Comparison of ENCODE assay signal across 15 cellular contexts in genomic region chrX:19836337-19836736, GRCh38. TPM values are rescaled to one million over a fixed set of nuclear protein-coding genes. Genes with fewer than 3 reads are reported as not detected.
DNase-seq lines count a peak whose midpoint lies in the region; ATAC-seq and TF ChIP-seq lines count a peak whose summit lies in the region.
"Had no signal": no experiment of that assay in that cellular context is flagged by ENCODE, and none has a peak within 500 bp of the region (broad histone marks: within the 10 kb centered on the region; RNA-seq: fewer than 3 reads in every experiment).

No MANE protein-coding gene starts in this region.

- H2AFZ ChIP-seq in trophoblast cell (ENCODE audit: insufficient read depth, low read length, poor library complexity) = no peak overlapping the region

- peaks cover 3 to 14% of the 10 kb centered on the region in 2 experiments for H3K4me1 ChIP-seq in trophoblast cell (ENCODE audit: control insufficient read depth in 1 of 2, insufficient read depth in 2 of 2, low read length in 2 of 2)

- no peak overlapping the region for H2BK120ac ChIP-seq in trophoblast cell (ENCODE audit: insufficient read depth, low read length, poor library complexity)

- no peaks in the 10 kb centered on the region for H3K27me3 ChIP-seq in trophoblast cell (ENCODE audit: insufficient read depth, low read length)
- H3K27me3 ChIP-seq: foreskin keratinocyte had no signal

- H3K14ac ChIP-seq in trophoblast cell (ENCODE audit: low read length) = no peak overlapping the region

- peaks cover 12% of the 10 kb centered on the region for H3K79me1 ChIP-seq in trophoblast cell (ENCODE audit: low read length)

- no peak for TF ChIP-seq CTCF in NB4 (IDR thresholded peaks at IDR 0.05; ENCODE audit: low read depth, low read length)

- no peak overlapping the region for H4K12ac ChIP-seq in trophoblast cell (ENCODE audit: low read depth, low read length)

- peak overlapping the region; percentile 3 for H3K4me3 Mint-ChIP-seq in activated T-cell treated with anti-CD3 and anti-CD28 coated beads, Interleukin-2, amount 50 U/mL, for 4 hours
- H3K4me3 Mint-ChIP-seq in activated T-helper 17 cell treated with anti-CD3 and anti-CD28 coated beads, Interleukin-2, amount 50 U/mL, for 72 hours = peak overlapping the region; percentile 75

- no peak overlapping the region for H2BK5ac ChIP-seq in trophoblast cell (ENCODE audit: low read depth, low read length, poor library complexity)

- no CpG with 5 or more reads among the region's 5 CpGs for WGBS in trophoblast cell (ENCODE audit: extremely low coverage, insufficient coverage, insufficient read length)

- H3K9me3 ChIP-seq in trophoblast cell (ENCODE audit: insufficient read depth, low read depth, low read length) = no peaks in the 10 kb centered on the region

- no peak overlapping the region for H3K4me2 ChIP-seq in trophoblast cell (ENCODE audit: low read length)

- H3K79me2 ChIP-seq in trophoblast cell (ENCODE audit: control insufficient read depth, insufficient read depth, low read length, poor library complexity) = peaks cover 6% of the 10 kb centered on the region

- H3K36me3 ChIP-seq in trophoblast cell (ENCODE audit: control insufficient read depth in 1 of 2, insufficient read depth in 2 of 2, low read length in 2 of 2) = peaks cover 0 to 2% of the 10 kb centered on the region in 2 experiments

- H3K36me3 Mint-ChIP-seq in activated T-cell treated with anti-CD3 and anti-CD28 coated beads, Interleukin-2, amount 50 U/mL, for 4 hours (ENCODE audit: insufficient read depth) = peaks cover 3% of the 10 kb centered on the region
- no peaks in the 10 kb centered on the region for H3K36me3 Mint-ChIP-seq in activated T-helper 17 cell treated with anti-CD3 and anti-CD28 coated beads, Interleukin-2, amount 50 U/mL, for 72 hours (ENCODE audit: low read depth)

- ATAC-seq in activated T-cell treated with anti-CD3 and anti-CD28 coated beads, Interleukin-2, amount 50 U/mL, for 4 hours = no peak
- peak; percentile 13 for ATAC-seq in activated T-helper 17 cell treated with anti-CD3 and anti-CD28 coated beads, Interleukin-2, amount 50 U/mL, for 72 hours (replicated peaks)
- ATAC-seq in HG03135 (IDR thresholded peaks at IDR 0.05; ENCODE audit: unreplicated experiment) = no peak
- ATAC-seq in left ventricle myocardium superior = no peak
- ATAC-seq: foreskin keratinocyte had no signal

- intact Hi-C loops in left ventricle myocardium superior (cut with micrococcal nuclease) = no loop called here

- H3K4me1 Mint-ChIP-seq in activated T-cell treated with anti-CD3 and anti-CD28 coated beads, Interleukin-2, amount 50 U/mL, for 4 hours (ENCODE audit: low read depth) = peaks cover 55% of the 10 kb centered on the region
- H3K4me1 Mint-ChIP-seq in activated T-helper 17 cell treated with anti-CD3 and anti-CD28 coated beads, Interleukin-2, amount 50 U/mL, for 72 hours = peaks cover 24% of the 10 kb centered on the region

- peak overlapping the region; percentile 49 for H3K4ac ChIP-seq in trophoblast cell (ENCODE audit: low read depth, low read length)

- TF ChIP-seq POLR2A in NB4 (IDR thresholded peaks at IDR 0.05; ENCODE audit: extremely low read depth, insufficient read length) = no peak

- H3K23ac ChIP-seq in trophoblast cell (ENCODE audit: low read length) = no peak overlapping the region

- H3K27ac ChIP-seq in trophoblast cell (ENCODE audit: low read depth, low read length) = no peak overlapping the region
- H3K27ac ChIP-seq: foreskin keratinocyte, HL-60, skin epidermis had no signal

- H3K27ac Mint-ChIP-seq in activated T-helper 17 cell treated with anti-CD3 and anti-CD28 coated beads, Interleukin-2, amount 50 U/mL, for 72 hours = peak overlapping the region; percentile 86

- no peak overlapping the region for H3K9ac ChIP-seq in trophoblast cell (ENCODE audit: low read length)

- H3K18ac ChIP-seq in trophoblast cell (ENCODE audit: low read length) = no peak overlapping the region

- H2BK12ac ChIP-seq in trophoblast cell (ENCODE audit: low read length) = no peak overlapping the region

- no peak overlapping the region for H4K91ac ChIP-seq in trophoblast cell (ENCODE audit: low read depth, low read length)

- H2AK5ac ChIP-seq in trophoblast cell (ENCODE audit: low read length) = no peak overlapping the region

- H3K27me3 Mint-ChIP-seq in activated T-cell treated with anti-CD3 and anti-CD28 coated beads, Interleukin-2, amount 50 U/mL, for 4 hours (ENCODE audit: low read depth) = no peaks in the 10 kb centered on the region
- no peaks in the 10 kb centered on the region for H3K27me3 Mint-ChIP-seq in activated T-helper 17 cell treated with anti-CD3 and anti-CD28 coated beads, Interleukin-2, amount 50 U/mL, for 72 hours

- no peaks in the 10 kb centered on the region for H3K9me3 Mint-ChIP-seq in activated T-cell treated with anti-CD3 and anti-CD28 coated beads, Interleukin-2, amount 50 U/mL, for 4 hours
- H3K9me3 Mint-ChIP-seq in activated T-helper 17 cell treated with anti-CD3 and anti-CD28 coated beads, Interleukin-2, amount 50 U/mL, for 72 hours = no peaks in the 10 kb centered on the region

- DNase-seq in activated T-cell treated with anti-CD3 and anti-CD28 coated beads, Interleukin-2, amount 50 U/mL, for 4 hours = no peak
- no peak for DNase-seq in activated T-cell treated with anti-CD3 and anti-CD28 coated beads, Interleukin-2, amount 50 U/mL, for 48 hours
- DNase-seq in NB4 (ENCODE audit: low read depth) (peak; percentile 71), trophoblast cell (no peak), left ventricle myocardium superior (no peak), glomerular visceral epithelial cell (ENCODE audit: extremely low spot score) (no peak)
- DNase-seq: anterior cingulate cortex, foreskin keratinocyte, Karpas-422, NCI-H1436 treated with DMSO at 0.1 percent for 48 hours, SIG-M5 had no signal

- H4K8ac ChIP-seq in trophoblast cell (ENCODE audit: low read depth, low read length) = no peak overlapping the region

- H3K4me3 ChIP-seq in NB4 (ENCODE audit: low read depth, low read length) = no peak overlapping the region
- H3K4me3 ChIP-seq in trophoblast cell (ENCODE audit: low read depth, low read length) = no peak overlapping the region
- H3K4me3 ChIP-seq: skin epidermis had no signal

RNA-seq across cellular contexts. Expression of gene SH3KBP1, which starts 51.1 kb away (rescaled TPM):
- 10 to 100 TPM; 37.0 to 41.5 (median 39.6) TPM for total RNA-seq in activated T-cell treated with anti-CD3 and anti-CD28 coated beads, Interleukin-2, amount 50 U/mL, for 4 hours
- total RNA-seq in activated T-helper 17 cell treated with anti-CD3 and anti-CD28 coated beads, Interleukin-2, amount 50 U/mL, for 72 hours = 10 to 100 TPM; 84.5 to 95.8 TPM
- polyA plus RNA-seq in trophoblast cell (2013) = 115 and 120 TPM in 2 replicates
- 73.4 TPM for total RNA-seq in left ventricle myocardium superior
